Comparison of ENCODE assay signal across 22 cellular contexts in genomic region chr2:224994221-224994843, GRCh38.
"Had no signal": no experiment of that assay in that cellular context is flagged by ENCODE, and none has a peak within 500 bp of the region (broad histone marks: within the 10 kb centered on the region; RNA-seq: fewer than 3 reads in every experiment).

No MANE protein-coding gene starts in this region.

- H3K27me3 ChIP-seq: body of pancreas, colonic mucosa, esophagus squamous epithelium, foreskin keratinocyte, suprapubic skin had no signal

- H3K4me3 Mint-ChIP-seq: mesothelial cell of epicardium, neural crest cell, T-cell, type B pancreatic cell had no signal

- H3K36me3 Mint-ChIP-seq: mesothelial cell of epicardium, type B pancreatic cell had no signal

- H3K4me1 ChIP-seq: body of pancreas, colonic mucosa, foreskin keratinocyte, prostate gland had no signal

- ATAC-seq: activated naive CD4-positive, alpha-beta T cell treated with anti-CD3 and anti-CD28 coated beads, Interleukin-2, amount 50 U/mL, for 72 hours; body of pancreas; foreskin keratinocyte; right cardiac atrium; stimulated activated naive CD8-positive, alpha-beta T cell treated with anti-CD3 and anti-CD28 coated beads, Interleukin-15, Interleukin-2, amounts not matched to agents 100 U/mL and 50 U/mL, for 24 hours; T-cell had no signal

- H3K9me3 Mint-ChIP-seq: activated naive CD4-positive, alpha-beta T cell treated with anti-CD3 and anti-CD28 coated beads, Interleukin-2, amount 50 U/mL, for 72 hours; mesothelial cell of epicardium; neural crest cell; T-cell; type B pancreatic cell had no signal

- H3K9me3 ChIP-seq: body of pancreas, colonic mucosa, esophagus squamous epithelium, prostate gland, suprapubic skin had no signal

- H3K27me3 Mint-ChIP-seq: T-cell had no signal

- H3K36me3 ChIP-seq: colonic mucosa, esophagus squamous epithelium, prostate gland, suprapubic skin had no signal

- H3K4me3 ChIP-seq: body of pancreas, colonic mucosa, esophagus squamous epithelium, prostate gland, skin epidermis, suprapubic skin had no signal

- H3K27ac ChIP-seq: body of pancreas, colonic mucosa, esophagus squamous epithelium, foreskin keratinocyte, prostate gland, skin epidermis, suprapubic skin, VCaP had no signal

- DNase-seq: activated CD4-positive, alpha-beta T cell treated with anti-CD3 and anti-CD28 coated beads for 1 hour; activated CD4-positive, alpha-beta T cell treated with anti-CD3 and anti-CD28 coated beads, Interleukin-2, amount 50 U/mL, for 48 hours; amygdala; body of pancreas; caudate nucleus; colonic mucosa; esophagus squamous epithelium; foreskin keratinocyte; glutamatergic neuron; right cardiac atrium; stimulated activated CD4-positive, alpha-beta T cell treated with anti-CD3 and anti-CD28 coated beads, Interleukin-4, amount 100 ng/mL, for 24 hours; stimulated activated naive CD8-positive, alpha-beta T cell treated with anti-CD3 and anti-CD28 coated beads, Interleukin-15, Interleukin-2, amounts not matched to agents 100 U/mL and 50 U/mL, for 24 hours; T-cell; T1000 had no signal

- H3K27ac Mint-ChIP-seq: activated naive CD4-positive, alpha-beta T cell treated with anti-CD3 and anti-CD28 coated beads, Interleukin-2, amount 50 U/mL, for 72 hours; mesothelial cell of epicardium; T-cell; type B pancreatic cell had no signal
